ENCODE assay signal across 8 cellular contexts in genomic region chr19:55646889-55647731, GRCh38. TPM values are rescaled to one million over a fixed set of nuclear protein-coding genes. Genes with fewer than 3 reads are reported as not detected.
DNase-seq lines count a peak whose midpoint lies in the region; ATAC-seq and TF ChIP-seq lines count a peak whose summit lies in the region.

No MANE protein-coding gene starts in this region.

- H3K4me1 ChIP-seq in SK-N-SH (ENCODE audit: control insufficient read depth in 1 of 2, insufficient read depth in 2 of 2, low read depth in 1 of 2, low read length in 1 of 2): peaks cover 13 to 42% of the 10 kb centered on the region in 2 experiments; a peak in 2 of 4 replicates

- H3K27ac Mint-ChIP-seq in glutamatergic neuron (ENCODE audit: unreplicated experiment): peak overlapping the region; percentile 59
- peak overlapping the region; percentile 27 to 90 for H3K27ac Mint-ChIP-seq in stimulated activated naive CD8-positive, alpha-beta T cell treated with anti-CD3 and anti-CD28 coated beads, Interleukin-15, amount 100 ng/mL, for 72 hours

- H3K27me3 Mint-ChIP-seq in glutamatergic neuron (ENCODE audit: unreplicated experiment): peaks cover 13% of the 10 kb centered on the region
- H3K27me3 Mint-ChIP-seq in stimulated activated naive CD8-positive, alpha-beta T cell treated with anti-CD3 and anti-CD28 coated beads, Interleukin-15, amount 100 ng/mL, for 72 hours: no peaks in the 10 kb centered on the region

- H2AFZ ChIP-seq in SK-N-SH (ENCODE audit: low read depth): peak overlapping the region; percentile 83; the same call in 1 of the 2 replicates

- H3K9me3 ChIP-seq in SK-N-SH (no peaks in the 10 kb centered on the region), SK-N-MC (ENCODE audit: low read depth, low read length) (no peaks in the 10 kb centered on the region)

- TF ChIP-seq EP300 in SK-N-SH (IDR thresholded peaks at IDR 0.05; ENCODE audit: borderline replicate concordance in 1 of 2, low read depth in 1 of 2, low read length in 1 of 2): no peak

- peak overlapping the region; percentile 27 to 94; a peak in 3 of 4 replicates for H3K27ac ChIP-seq in SK-N-SH (ENCODE audit: low read depth in 2 of 2, low read length in 1 of 2)
- H3K27ac ChIP-seq in SK-N-MC: peak overlapping the region; percentile 94

- H3K36me3 ChIP-seq in SK-N-SH (replicated peaks in 1 of 2; ENCODE audit: control insufficient read depth in 1 of 2, insufficient read depth in 2 of 2, low read length in 1 of 2) (peaks cover 3 to 27% of the 10 kb centered on the region in 2 experiments), SK-N-MC (ENCODE audit: insufficient read depth, low read length) (peaks cover 32% of the 10 kb centered on the region)

- peak overlapping the region; percentile 96 for H3K4me2 ChIP-seq in SK-N-SH

- 57% methylated on average over 13 of the region's 14 CpGs for WGBS in SK-N-SH (ENCODE audit: low lambda C conversion rate)

- H3K4me3 ChIP-seq in SK-N-SH (ENCODE audit: low read depth in 2 of 2, low read length in 1 of 2) (peak overlapping the region; percentile 77 to 82), SK-N-MC (peak overlapping the region; percentile 96)

- no peaks in the 10 kb centered on the region for H3K27me3 ChIP-seq in SK-N-SH (ENCODE audit: insufficient read depth)

- ATAC-seq in SK-N-SH treated with all-trans-retinoic acid at 6 μM for 48 hours: no peak
- ATAC-seq in stimulated activated naive CD8-positive, alpha-beta T cell treated with anti-CD3 and anti-CD28 coated beads, Interleukin-15, amount 100 ng/mL, for 72 hours: no peak

- H3K9me2 ChIP-seq in SK-N-SH: no peaks in the 10 kb centered on the region

- peaks cover 15% of the 10 kb centered on the region for H3K4me1 Mint-ChIP-seq in glutamatergic neuron (ENCODE audit: low read depth, unreplicated experiment)
- H3K4me1 Mint-ChIP-seq in stimulated activated naive CD8-positive, alpha-beta T cell treated with anti-CD3 and anti-CD28 coated beads, Interleukin-15, amount 100 ng/mL, for 72 hours: peaks cover 79% of the 10 kb centered on the region

- no peaks in the 10 kb centered on the region for H4K20me1 ChIP-seq in SK-N-SH (ENCODE audit: insufficient read depth)

- peak; percentile 23 for DNase-seq in SK-N-SH
- DNase-seq in SK-N-MC (ENCODE audit: low read depth, low spot score): no peak
- DNase-seq in glutamatergic neuron: no peak
- no peak for DNase-seq in stimulated activated naive CD8-positive, alpha-beta T cell treated with anti-CD3 and anti-CD28 coated beads, Interleukin-15, amount 100 ng/mL, for 72 hours
- no peak for DNase-seq in H4 (ENCODE audit: low spot score)
- no peak for DNase-seq in nucleus accumbens (lab: John Stamatoyannopoulos, UW)
- no peak for DNase-seq in glomerular visceral epithelial cell (ENCODE audit: extremely low spot score)

- peak overlapping the region; percentile 91 for H3K4me3 Mint-ChIP-seq in glutamatergic neuron (ENCODE audit: unreplicated experiment)
- H3K4me3 Mint-ChIP-seq in stimulated activated naive CD8-positive, alpha-beta T cell treated with anti-CD3 and anti-CD28 coated beads, Interleukin-15, amount 100 ng/mL, for 72 hours: peak overlapping the region; percentile 92 to 96

- TF ChIP-seq RAD21 in SK-N-SH (IDR thresholded peaks at IDR 0.05; ENCODE audit: low read length): no peak

- H3K36me3 Mint-ChIP-seq in glutamatergic neuron (ENCODE audit: unreplicated experiment): no peaks in the 10 kb centered on the region

- peaks cover 17% of the 10 kb centered on the region for H3F3A ChIP-seq in SK-N-SH (replicated peaks; ENCODE audit: insufficient read depth)

- TF ChIP-seq CTCF in SK-N-SH (IDR thresholded peaks at IDR 0.05): no peak
- no peak for TF ChIP-seq CTCF in glutamatergic neuron (IDR thresholded peaks at IDR 0.05; ENCODE audit: partially characterized antibody, unreplicated experiment)

- peak overlapping the region; percentile 77 for H3K9ac ChIP-seq in SK-N-SH
- H3K9ac ChIP-seq in SK-N-MC (ENCODE audit: insufficient read length): peak overlapping the region; percentile 96

- POLR2A ChIA-PET in SK-N-SH (lab: Yijun Ruan, JAX): interaction anchor here (0.9 kb wide), 1 partner anchor 23 kb away, joined by 4 read pairs; the partner anchor contains the start of gene ZNF784

- peaks cover 49% of the 10 kb centered on the region for H3K79me2 ChIP-seq in SK-N-SH (ENCODE audit: insufficient read depth)

- CTCF ChIA-PET in SK-N-SH (lab: Yijun Ruan, JAX): interaction anchor here (1.0 to 4.5 kb wide), 5 partner anchors 9 to 506 kb away, joined by 4 to 30 read pairs (median 5); partner anchors contain the start of gene ZNF865

- peaks cover 13% of the 10 kb centered on the region for H3K9me3 Mint-ChIP-seq in glutamatergic neuron (ENCODE audit: unreplicated experiment)
- no peaks in the 10 kb centered on the region for H3K9me3 Mint-ChIP-seq in stimulated activated naive CD8-positive, alpha-beta T cell treated with anti-CD3 and anti-CD28 coated beads, Interleukin-15, amount 100 ng/mL, for 72 hours

TF ChIP-seq in SK-N-SH, 30 proteins besides CTCF, POLR2A, EP300 and RAD21:
- TF ChIP-seq MEF2A (IDR thresholded peaks at IDR 0.05; ENCODE audit: borderline replicate concordance, low read depth) (no peak), RCOR1 (IDR thresholded peaks at IDR 0.05; ENCODE audit: low read length) (no peak), NFIC (IDR thresholded peaks at IDR 0.05; ENCODE audit: borderline replicate concordance) (no peak), CHD2 (IDR thresholded peaks at IDR 0.05; ENCODE audit: low read length, partially characterized antibody) (no peak), GATA2 (CRISPR knock-in tag; IDR thresholded peaks at IDR 0.05) (no peak), RXRA (IDR thresholded peaks at IDR 0.05; ENCODE audit: borderline replicate concordance, low read depth) (no peak), TEAD4 (IDR thresholded peaks at IDR 0.05; ENCODE audit: borderline replicate concordance, insufficient read depth) (no peak), TCF12 (IDR thresholded peaks at IDR 0.05) (no peak), MAX (IDR thresholded peaks at IDR 0.05; ENCODE audit: low read depth) (no peak), JUND (IDR thresholded peaks at IDR 0.05) (no peak), GABPA (IDR thresholded peaks at IDR 0.05; ENCODE audit: low read depth) (no peak), SMC3 (IDR thresholded peaks at IDR 0.05; ENCODE audit: low read depth, low read length) (no peak), RFX5 (IDR thresholded peaks at IDR 0.05; ENCODE audit: low read length) (no peak)

TF ChIP-seq in SK-N-SH treated with all-trans-retinoic acid at 6 μM for 48 hours, 23 proteins besides CTCF, POLR2A, EP300 and RAD21 (continues in another document):
- no peak for TF ChIP-seq PATZ1 (CRISPR knock-in tag; IDR thresholded peaks at IDR 0.05; ENCODE audit: borderline replicate concordance)
- TF ChIP-seq ISL1 (CRISPR knock-in tag; IDR thresholded peaks at IDR 0.05): no peak
- TF ChIP-seq PPARA (CRISPR knock-in tag; IDR thresholded peaks at IDR 0.05; ENCODE audit: borderline replicate concordance): no peak

RNA-seq across cellular contexts. Expression of gene CCDC106, which starts 0.9 kb away (rescaled TPM):
- polyA plus RNA-seq in SK-N-SH (2012; rRNA removed): 20.1 and 27.1 TPM in 2 replicates
- 16.0 and 19.9 TPM in 2 replicates for polyA plus RNA-seq in SK-N-SH (2012; cell fraction: cytosol; rRNA removed)
- polyA plus RNA-seq in SK-N-SH (2012; cell fraction: nucleus; rRNA removed): 37.5 and 65.8 TPM in 2 replicates
- 32.1 TPM for total RNA-seq in glutamatergic neuron (ENCODE audit: unreplicated experiment)
- total RNA-seq in H4 (2014; rRNA removed; shearing (Covaris generic)): 0.45 and 2.4 TPM in 2 replicates

RNA-seq across cellular contexts. Expression of gene ZNF581, which starts 3.7 kb away (rescaled TPM):
- polyA plus RNA-seq in SK-N-SH (2012; rRNA removed): 24.2 and 24.7 TPM in 2 replicates
- polyA plus RNA-seq in SK-N-SH (2012; cell fraction: cytosol; rRNA removed): 14.5 and 20.7 TPM in 2 replicates
- polyA plus RNA-seq in SK-N-SH (2012; cell fraction: nucleus; rRNA removed): 27.5 and 35.6 TPM in 2 replicates
- total RNA-seq in glutamatergic neuron (ENCODE audit: unreplicated experiment): 31.0 TPM
- 28.9 and 29.5 TPM in 2 replicates for total RNA-seq in H4 (2014; rRNA removed; shearing (Covaris generic))

RNA-seq across cellular contexts. Expression of gene ZNF580, which starts 6.3 kb away (rescaled TPM):
- 14.0 and 21.9 TPM in 2 replicates for polyA plus RNA-seq in SK-N-SH (2012; rRNA removed)
- polyA plus RNA-seq in SK-N-SH (2012; cell fraction: cytosol; rRNA removed): 16.3 and 18.1 TPM in 2 replicates
- 76.2 and 102 TPM in 2 replicates for polyA plus RNA-seq in SK-N-SH (2012; cell fraction: nucleus; rRNA removed)
- total RNA-seq in glutamatergic neuron (ENCODE audit: unreplicated experiment): 43.6 TPM
- total RNA-seq in H4 (2014; rRNA removed; shearing (Covaris generic)): 9.6 and 19.2 TPM in 2 replicates

RNA-seq across cellular contexts. Expression of gene U2AF2, which starts 7.7 kb away (rescaled TPM):
- 217 and 321 TPM in 2 replicates for polyA plus RNA-seq in SK-N-SH (2012; rRNA removed)
- polyA plus RNA-seq in SK-N-SH (2012; cell fraction: cytosol; rRNA removed): 124 and 156 TPM in 2 replicates
- polyA plus RNA-seq in SK-N-SH (2012; cell fraction: nucleus; rRNA removed): 370 and 570 TPM in 2 replicates
- total RNA-seq in glutamatergic neuron (ENCODE audit: unreplicated experiment): 216 TPM
- 95.5 and 121 TPM in 2 replicates for total RNA-seq in H4 (2014; rRNA removed; shearing (Covaris generic))

RNA-seq across cellular contexts. Expression of gene ZNF784, which starts 22.7 kb away (rescaled TPM):
- 5.0 and 5.5 TPM in 2 replicates for polyA plus RNA-seq in SK-N-SH (2012; rRNA removed)
- polyA plus RNA-seq in SK-N-SH (2012; cell fraction: cytosol; rRNA removed): 2.4 and 3.3 TPM in 2 replicates
- polyA plus RNA-seq in SK-N-SH (2012; cell fraction: nucleus; rRNA removed): 17.9 and 20.4 TPM in 2 replicates
- 8.4 TPM for total RNA-seq in glutamatergic neuron (ENCODE audit: unreplicated experiment)
- 5.2 and 7.2 TPM in 2 replicates for total RNA-seq in H4 (2014; rRNA removed; shearing (Covaris generic))
